In genomic region chr19:57319869-57320179, GRCh38 we compare ENCODE assay signal across 8 cellular contexts. TPM values are rescaled to one million over a fixed set of nuclear protein-coding genes. Genes with fewer than 3 reads are reported as not detected.
DNase-seq lines count a peak whose midpoint lies in the region; ATAC-seq and TF ChIP-seq lines count a peak whose summit lies in the region.

No MANE protein-coding gene starts in this region.

- no peaks in the 10 kb centered on the region for H3K27me3 ChIP-seq in dorsolateral prefrontal cortex

- peak overlapping the region; percentile 92 to 99 (median 94) for H3K27ac Mint-ChIP-seq in CD14-positive monocyte
- peak overlapping the region; percentile 94 to 98 (median 98) for H3K27ac Mint-ChIP-seq in naive thymus-derived CD8-positive, alpha-beta T cell

- intact Hi-C loops in CD14-positive monocyte (cut with micrococcal nuclease) (loop anchor here in 1 of 2 donors (5.0 kb wide), 1 partner anchor 38 kb away; the partner anchor contains the start of gene ZNF460), dorsolateral prefrontal cortex (cut with DNase I) (loop anchor here (2.0 to 5.0 kb wide), 3 partner anchors 31 to 43 kb away; partner anchors contain the start of genes TRAPPC2B (in 1 of the 2), ZNF304 (in 1 of the 2), ZNF460 (in 1 of the 2) and ZNF547 (in 1 of the 2))

- peak overlapping the region; percentile 81 for H3K27ac ChIP-seq in KOPT-K1 (ENCODE audit: low read depth, low read length, poor library complexity, severe bottlenecking)
- H3K27ac ChIP-seq in dorsolateral prefrontal cortex: peak overlapping the region in 57 of 59 donors; percentile 38 to 93 (median 81)

- H3K27me3 Mint-ChIP-seq in CD14-positive monocyte (ENCODE audit: low read depth in 3 of 3): peaks cover 29 to 40% (median 34%) of the 10 kb centered on the region in 3 donors
- H3K27me3 Mint-ChIP-seq in naive thymus-derived CD8-positive, alpha-beta T cell: peaks cover 18 to 34% (median 24%) of the 10 kb centered on the region in 5 donors

- POLR2A ChIA-PET in naive thymus-derived CD8-positive, alpha-beta T cell (lab: Charles Lee): interaction anchor here (0.5 to 1.1 kb wide), 2 partner anchors 17 to 739 kb away, joined by 3 to 6 read pairs; partner anchors contain the start of gene ZNF135

- in situ Hi-C loops in GM13976 (cut with MboI; ENCODE audit: low sequenced_read_pairs, unreplicated experiment) (no loop called here), KBM-7 (cut with MboI; ENCODE audit: low pct_unique_long_range_greater_than_20kb, low sequenced_read_pairs) (no loop called here)

- H3K4me3 Mint-ChIP-seq in CD14-positive monocyte: peak overlapping the region; percentile 88 to 97
- H3K4me3 Mint-ChIP-seq in naive thymus-derived CD8-positive, alpha-beta T cell: peak overlapping the region; percentile 89 to 98 (median 95)

- H3K4me3 ChIP-seq in dorsolateral prefrontal cortex: peak overlapping the region; percentile 66 to 98 (median 93)

- DNase-seq in CD14-positive monocyte (ENCODE audit: low spot score) (no peak), dorsolateral prefrontal cortex (no peak), dedifferentiated amniotic fluid mesenchymal stem cell (ENCODE audit: extremely low spot score) (no peak), GM13976 (ENCODE audit: low spot score) (no peak), KBM-7 (no peak)
- DNase-seq in naive thymus-derived CD8-positive, alpha-beta T cell: no peak

- H3K4me1 Mint-ChIP-seq in CD14-positive monocyte: peaks cover 24% of the 10 kb centered on the region
- H3K4me1 Mint-ChIP-seq in naive thymus-derived CD8-positive, alpha-beta T cell: peaks cover 15 to 32% (median 28%) of the 10 kb centered on the region in 4 donors

- peak in 1 of 2 donors; percentile 3 for ATAC-seq in naive thymus-derived CD8-positive, alpha-beta T cell
- no peak for ATAC-seq in HG02588 (IDR thresholded peaks at IDR 0.05; ENCODE audit: unreplicated experiment)

- H3K9me3 ChIP-seq in KOPT-K1 (ENCODE audit: insufficient read depth, low read length, poor library complexity, severe bottlenecking): no peaks in the 10 kb centered on the region

- H3K9me3 Mint-ChIP-seq in CD14-positive monocyte: peaks cover 17 to 58% (median 41%) of the 10 kb centered on the region in 7 donors
- H3K9me3 Mint-ChIP-seq in naive thymus-derived CD8-positive, alpha-beta T cell: peaks cover 17 to 83% (median 42%) of the 10 kb centered on the region in 9 donors

- peaks cover 15 to 19% of the 10 kb centered on the region in 2 donors for H3K36me3 Mint-ChIP-seq in CD14-positive monocyte
- peaks cover 29 to 56% (median 42%) of the 10 kb centered on the region in 3 donors for H3K36me3 Mint-ChIP-seq in naive thymus-derived CD8-positive, alpha-beta T cell

- H3K36me3 ChIP-seq in KOPT-K1 (ENCODE audit: insufficient read depth, low read length): peaks cover 25% of the 10 kb centered on the region

- TF ChIP-seq CTCF in CD14-positive monocyte (IDR thresholded peaks at IDR 0.05) (no peak), dorsolateral prefrontal cortex (IDR thresholded peaks at IDR 0.05 in 54 of 56, conservative IDR thresholded peaks at IDR 0.05 in 2 of 56; ENCODE audit: low read depth in 1 of 56, partially characterized antibody in 56 of 56) (no peak), GM13976 (IDR thresholded peaks at IDR 0.05; ENCODE audit: borderline replicate concordance, control extremely low read depth, extremely low read depth, insufficient read depth, missing control alignments) (no peak)

RNA-seq across cellular contexts. Expression of gene ZNF543, which starts 0.4 kb away (rescaled TPM):
- 1 to 10 TPM in 1 of 2 donors, under 1 TPM in 1; 0.99 to 1.1 TPM for polyA plus RNA-seq in CD14-positive monocyte
- 10 to 100 TPM; 10.1 to 23.0 (median 14.9) TPM for total RNA-seq in dorsolateral prefrontal cortex
- 10 to 100 TPM; 13.1 to 13.7 TPM for total RNA-seq in naive thymus-derived CD8-positive, alpha-beta T cell
- polyA plus RNA-seq in naive thymus-derived CD8-positive, alpha-beta T cell: 1 to 10 TPM in 2 of 3 donors, under 1 TPM in 1; 0.98 to 6.4 (median 2.7) TPM

RNA-seq across cellular contexts. Expression of gene ZNF304, which starts 31.2 kb away (rescaled TPM):
- polyA plus RNA-seq in CD14-positive monocyte: 1 to 10 TPM in 1 of 2 donors, under 1 TPM in 1; 0.96 to 1.0 TPM
- 10 to 100 TPM in 116 of 120 experiments, 1 to 10 TPM in 4; 8.4 to 20.2 (median 13.3) TPM for total RNA-seq in dorsolateral prefrontal cortex
- total RNA-seq in naive thymus-derived CD8-positive, alpha-beta T cell: 10 to 100 TPM; 17.2 TPM
- polyA plus RNA-seq in naive thymus-derived CD8-positive, alpha-beta T cell: 1 to 10 TPM; 1.5 to 3.3 (median 1.7) TPM

RNA-seq across cellular contexts. Expression of gene ZNF460, which starts 39.5 kb away (rescaled TPM):
- polyA plus RNA-seq in CD14-positive monocyte: 1 to 10 TPM; 2.8 to 4.5 TPM
- 100 to 1,000 TPM in 32 of 120 experiments, 10 to 100 TPM in 88; 74.0 to 139 (median 93.3) TPM for total RNA-seq in dorsolateral prefrontal cortex
- total RNA-seq in naive thymus-derived CD8-positive, alpha-beta T cell: 10 to 100 TPM; 74.4 to 85.3 TPM
- 1 to 10 TPM; 5.4 to 9.4 (median 6.0) TPM for polyA plus RNA-seq in naive thymus-derived CD8-positive, alpha-beta T cell

RNA-seq across cellular contexts. Expression of gene TRAPPC2B, which starts 43.5 kb away (rescaled TPM):
- 10 to 100 TPM in 1 of 2 donors, 1 to 10 TPM in 1; 7.4 to 13.9 TPM for polyA plus RNA-seq in CD14-positive monocyte
- 10 to 100 TPM in 67 of 120 experiments, 1 to 10 TPM in 53; 4.5 to 17.8 (median 10.3) TPM for total RNA-seq in dorsolateral prefrontal cortex
- total RNA-seq in naive thymus-derived CD8-positive, alpha-beta T cell: 10 to 100 TPM; 12.2 to 15.6 TPM
- polyA plus RNA-seq in naive thymus-derived CD8-positive, alpha-beta T cell: 10 to 100 TPM; 15.0 to 20.5 (median 19.1) TPM

RNA-seq across cellular contexts. Expression of gene ZNF547, which starts 43.5 kb away (rescaled TPM):
- under 1 TPM in 1 of 2 donors, not detected in 1; 0.30 TPM for polyA plus RNA-seq in CD14-positive monocyte
- total RNA-seq in dorsolateral prefrontal cortex: 10 to 100 TPM in 60 of 120 experiments, 1 to 10 TPM in 60; 3.8 to 19.8 (median 10.0) TPM
- 1 to 10 TPM; 7.3 to 7.4 TPM for total RNA-seq in naive thymus-derived CD8-positive, alpha-beta T cell
- 1 to 10 TPM in 1 of 3 donors, under 1 TPM in 2; 0.28 to 1.2 (median 0.34) TPM for polyA plus RNA-seq in naive thymus-derived CD8-positive, alpha-beta T cell
